15 cellular contexts compared by ENCODE assay signal in the genomic region with DNA sequence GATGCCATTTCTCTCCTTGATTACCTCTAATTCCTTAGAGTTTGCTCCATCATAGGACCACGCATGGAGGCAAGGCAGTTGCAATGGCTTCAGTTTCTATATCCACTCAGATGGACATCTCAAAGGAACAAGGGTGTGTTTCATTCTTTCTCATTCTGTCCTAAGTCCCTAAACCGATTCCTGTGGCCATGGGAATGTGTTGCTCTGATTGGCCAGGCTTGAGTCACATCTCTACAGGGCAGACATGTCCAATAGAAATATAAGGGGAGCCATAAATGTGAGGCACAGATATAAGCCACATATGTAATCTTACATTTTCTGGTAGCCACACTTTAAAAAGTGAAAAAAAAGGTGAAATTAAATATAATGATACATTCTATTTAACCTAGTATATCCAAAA. TPM values are rescaled to one million over a fixed set of nuclear protein-coding genes. Genes with fewer than 3 reads are reported as not detected.
DNase-seq lines count a peak whose midpoint lies in the region; ATAC-seq and TF ChIP-seq lines count a peak whose summit lies in the region.
"Had no signal": no experiment of that assay in that cellular context is flagged by ENCODE, and none has a peak within 500 bp of the region (broad histone marks: within the 10 kb centered on the region; RNA-seq: fewer than 3 reads in every experiment).

No MANE protein-coding gene starts in this region.

- H3K4me1 ChIP-seq in IMR-90 (ENCODE audit: control insufficient read depth, insufficient read depth, low read length) = no peaks in the 10 kb centered on the region
- H3K4me1 ChIP-seq in muscle layer of colon (ENCODE audit: insufficient read depth, low read length) = peaks cover 13% of the 10 kb centered on the region
- no peaks in the 10 kb centered on the region for H3K4me1 ChIP-seq in hepatocyte (ENCODE audit: insufficient read depth)
- H3K4me1 ChIP-seq in mammary epithelial cell (ENCODE audit: insufficient read depth, low read length) = peaks cover 5% of the 10 kb centered on the region
- H3K4me1 ChIP-seq: HAP-1 had no signal

- H3K23ac ChIP-seq in IMR-90 (ENCODE audit: low read depth, low read length) = 0 out of 2 replicates have a peak overlapping the region, but pooled peaks have one; percentile 24

- H3K4me2 ChIP-seq in IMR-90 (ENCODE audit: low read depth, low read length) = no peak overlapping the region
- H3K4me2 ChIP-seq in hepatocyte = no peak overlapping the region
- H3K4me2 ChIP-seq in mammary epithelial cell (ENCODE audit: insufficient read depth, low read depth, low read length) = no peak overlapping the region

- no TSS peak for BruUV-seq in IMR-90 (replicated peaks; lab: Mats Ljungman, UMichigan)
- BruUV-seq in mammary epithelial cell (replicated peaks; lab: Mats Ljungman, UMichigan) = no TSS peak

- in situ Hi-C loops in IMR-90 (cut with MboI; ENCODE audit: low sequenced_read_pairs) = loop anchor here (5.0 to 10.0 kb wide), 2 partner anchors 129 to 412 kb away; partner anchors contain the start of gene CBLL1
- in situ Hi-C loops in mammary epithelial cell (cut with MboI; ENCODE audit: low sequenced_read_pairs in 2 of 2) = loop anchor here (5.0 to 25.0 kb wide), 5 partner anchors 129 to 1087 kb away; partner anchors contain the start of gene CBLL1 (in 2 of the 2)

- H4K8ac ChIP-seq in IMR-90 (ENCODE audit: low read depth in 2 of 2, low read length in 2 of 2) = no peak overlapping the region

- H3K79me2 ChIP-seq in hepatocyte (no peaks in the 10 kb centered on the region), mammary epithelial cell (ENCODE audit: insufficient read depth, low read length) (no peaks in the 10 kb centered on the region)

- no peak overlapping the region for H2AK5ac ChIP-seq in IMR-90 (ENCODE audit: low read depth, low read length)

- TF ChIP-seq CTCF in CD4-positive, alpha-beta T cell (IDR thresholded peaks at IDR 0.05) = no peak
- TF ChIP-seq CTCF in IMR-90 (conservative IDR thresholded peaks at IDR 0.05; ENCODE audit: low read depth, low read length) (no peak), hepatocyte (IDR thresholded peaks at IDR 0.05; ENCODE audit: poor library complexity) (no peak), mammary epithelial cell (conservative IDR thresholded peaks at IDR 0.05 in 1 of 2, IDR thresholded peaks at IDR 0.05 in 1 of 2; ENCODE audit: extremely low read depth in 1 of 2, insufficient read depth in 1 of 2, low read depth in 1 of 2, low read length in 2 of 2) (no peak)

- no peak overlapping the region for H3K56ac ChIP-seq in IMR-90 (ENCODE audit: extremely low read depth, insufficient read depth, low read length)

- H3K27ac Mint-ChIP-seq in CD4-positive, alpha-beta T cell = peak overlapping the region; percentile 73
- H3K27ac Mint-ChIP-seq in activated T-helper 17 cell treated with anti-CD3 and anti-CD28 coated beads, Interleukin-2, amount 50 U/mL, for 72 hours = peak overlapping the region; percentile 57
- H3K27ac Mint-ChIP-seq: IgD-negative memory B cell had no signal

- H3K14ac ChIP-seq in IMR-90 (replicated peaks; ENCODE audit: low read depth, low read length) = no peak overlapping the region

- CTCF ChIA-PET in CD4-positive, alpha-beta T cell (lab: Charles Lee) = interaction anchor here (1.0 to 2.9 kb wide), 4 partner anchors 17 to 411 kb away, joined by 4 to 30 read pairs (median 6); partner anchors contain the start of gene CBLL1
- CTCF ChIA-PET in IMR-90 (lab: Yijun Ruan, JAX) = interaction anchor here (1.2 to 1.3 kb wide), 3 partner anchors 16 to 411 kb away, joined by 4 to 13 read pairs (median 12); partner anchors contain the start of gene CBLL1
- CTCF ChIA-PET in mammary epithelial cell (lab: Charles Lee; ENCODE audit: low non-redundant PET) = interaction anchor here (0.9 to 1.0 kb wide), 2 partner anchors 59 to 131 kb away, joined by 3 to 25 read pairs; partner anchors contain the start of gene CBLL1

- no peak overlapping the region for H2BK5ac ChIP-seq in IMR-90 (ENCODE audit: low read depth, low read length, poor library complexity, severe bottlenecking)

- no peak overlapping the region for H3K27ac ChIP-seq in CD4-positive, alpha-beta T cell (ENCODE audit: low read depth, low read length)
- H3K27ac ChIP-seq in IMR-90 (ENCODE audit: insufficient read depth, low read length) (no peak overlapping the region), muscle layer of colon (ENCODE audit: low read depth, low read length) (peak overlapping the region; percentile 23), hepatocyte (no peak overlapping the region), mammary epithelial cell (ENCODE audit: insufficient read depth, low read depth, low read length) (no peak overlapping the region)
- H3K27ac ChIP-seq: GM23248, SJSA1 had no signal

- H3K18ac ChIP-seq in IMR-90 (ENCODE audit: low read depth, low read length) = no peak overlapping the region

- POLR2A ChIA-PET in CD4-positive, alpha-beta T cell (lab: Charles Lee) = interaction anchor here (0.6 to 8.4 kb wide), 8 partner anchors 10 to 706 kb away, joined by 3 to 152 read pairs (median 8); partner anchors contain the start of genes CBLL1, DLD and HBP1
- POLR2A ChIA-PET in IMR-90 (lab: Charles Lee; ENCODE audit: unreplicated experiment) = no interaction called here

- H3K9me1 ChIP-seq in IMR-90 (ENCODE audit: insufficient read depth, low read length) = no peaks in the 10 kb centered on the region

- no peak overlapping the region for H3K9ac ChIP-seq in IMR-90 (ENCODE audit: low read depth, low read length)
- H3K9ac ChIP-seq in muscle layer of colon (ENCODE audit: low read length) = no peak overlapping the region
- H3K9ac ChIP-seq in mammary epithelial cell (ENCODE audit: insufficient read depth, low read length) = no peak overlapping the region
- H3K9ac ChIP-seq: GM23248 had no signal

- dilution Hi-C loops in IMR-90 (cut with HindIII; ENCODE audit: low sequenced_read_pairs, unreplicated experiment) = no loop called here
- dilution Hi-C loops in mammary epithelial cell (cut with HindIII; ENCODE audit: low sequenced_read_pairs) = no loop called here

- no CpG with 5 or more reads among the region's 2 CpGs for WGBS in IMR-90 (ENCODE audit: extremely low coverage in 2 of 2, insufficient read length in 1 of 2), 2 experiments
- WGBS in hepatocyte (ENCODE audit: low lambda C conversion rate, missing lambda C conversion rate) = 89% methylated on average over 2 of the region's 2 CpGs
- WGBS in mammary epithelial cell (ENCODE audit: low coverage, missing lambda C conversion rate) = 65% methylated on average over 2 of the region's 2 CpGs

- no peak overlapping the region for H4K5ac ChIP-seq in IMR-90 (ENCODE audit: low read depth, low read length)

- H2BK20ac ChIP-seq in IMR-90 (ENCODE audit: low read depth, low read length) = no peak overlapping the region

- no peaks in the 10 kb centered on the region for H3K36me3 Mint-ChIP-seq in CD4-positive, alpha-beta T cell (ENCODE audit: low read depth)
- no peaks in the 10 kb centered on the region for H3K36me3 Mint-ChIP-seq in activated T-helper 17 cell treated with anti-CD3 and anti-CD28 coated beads, Interleukin-2, amount 50 U/mL, for 72 hours (ENCODE audit: low read depth)
- H3K36me3 Mint-ChIP-seq: IgD-negative memory B cell had no signal

- no peak overlapping the region for H3K4ac ChIP-seq in IMR-90 (ENCODE audit: low read depth, low read length)

- no peak overlapping the region for H2BK120ac ChIP-seq in IMR-90 (ENCODE audit: low read depth, low read length)

- no peak for DNase-seq in CD4-positive, alpha-beta T cell
- DNase-seq in IMR-90 = no peak
- DNase-seq in hepatocyte (ENCODE audit: low spot score) = no peak
- no peak for DNase-seq in mammary epithelial cell
- DNase-seq in DMS 273 (lab: John Stamatoyannopoulos, UW; ENCODE audit: unreplicated experiment) = no peak
- no peak for DNase-seq in superior temporal gyrus (ENCODE audit: extremely low spot score)
- DNase-seq: 8988T had no signal

- no peak overlapping the region for H2BK15ac ChIP-seq in IMR-90 (ENCODE audit: low read depth, low read length)

- no peak for TF ChIP-seq POLR2A in IMR-90 (IDR thresholded peaks at IDR 0.05; ENCODE audit: low read depth, low read length)

- peak overlapping the region; percentile 21 for H2AFZ ChIP-seq in IMR-90 (replicated peaks; ENCODE audit: low read length, poor library complexity)
- H2AFZ ChIP-seq in hepatocyte = no peak overlapping the region
- no peak overlapping the region for H2AFZ ChIP-seq in mammary epithelial cell (ENCODE audit: low read depth, low read length)
- H2AFZ ChIP-seq: GM23248 had no signal

- ATAC-seq in CD4-positive, alpha-beta T cell (ENCODE audit: poor library complexity) = no peak
- ATAC-seq in IMR-90 (ENCODE audit: low read depth) = no peak
- no peak for ATAC-seq in activated T-helper 17 cell treated with anti-CD3 and anti-CD28 coated beads, Interleukin-2, amount 50 U/mL, for 72 hours (replicated peaks)

- peak overlapping the region; percentile 55 for H2AK9ac ChIP-seq in IMR-90 (replicated peaks; ENCODE audit: low read depth, low read length, poor library complexity)

- H3K27me3 ChIP-seq in CD4-positive, alpha-beta T cell (ENCODE audit: control insufficient read depth, insufficient read depth, low read length) = no peaks in the 10 kb centered on the region
- H3K27me3 ChIP-seq in IMR-90 (ENCODE audit: control insufficient read depth, insufficient read depth, low read length) = peaks cover 15% of the 10 kb centered on the region
- no peaks in the 10 kb centered on the region for H3K27me3 ChIP-seq in muscle layer of colon (ENCODE audit: control insufficient read depth in 1 of 2, insufficient read depth in 2 of 2, low read length in 2 of 2)
- H3K27me3 ChIP-seq in hepatocyte = peaks cover 4% of the 10 kb centered on the region
- H3K27me3 ChIP-seq in mammary epithelial cell (ENCODE audit: insufficient read depth, low read length) = no peaks in the 10 kb centered on the region
- H3K27me3 ChIP-seq: BLaER1 treated with 17β-estradiol and CSF1 and Interleukin-3, amounts not matched to agents 10 nM and 100 nM; SJSA1 had no signal

- no peaks in the 10 kb centered on the region for H3K9me3 Mint-ChIP-seq in CD4-positive, alpha-beta T cell
- H3K9me3 Mint-ChIP-seq in activated T-helper 17 cell treated with anti-CD3 and anti-CD28 coated beads, Interleukin-2, amount 50 U/mL, for 72 hours = no peaks in the 10 kb centered on the region
- H3K9me3 Mint-ChIP-seq: IgD-negative memory B cell had no signal

- intact Hi-C loops in CD4-positive, alpha-beta T cell (cut with DNase I, micrococcal nuclease) = loop anchor here (1.0 to 10.0 kb wide), 4 partner anchors 130 to 1009 kb away; partner anchors contain the start of genes CBLL1 (in 1 of the 2) and PIK3CG (in 1 of the 2)
- intact Hi-C loops in IMR-90 (cut with micrococcal nuclease) = loop anchor here (1.0 to 10.0 kb wide), 3 partner anchors 131 to 669 kb away; no protein-coding TSS in a partner anchor
- intact Hi-C loops in mammary epithelial cell (cut with micrococcal nuclease) = loop anchor here (1.0 to 10.0 kb wide), 5 partner anchors 131 to 727 kb away; partner anchors contain the start of gene BCAP29

- H3K9me3 ChIP-seq in CD4-positive, alpha-beta T cell (ENCODE audit: control insufficient read depth, low read length) = no peaks in the 10 kb centered on the region
- H3K9me3 ChIP-seq in IMR-90 (ENCODE audit: control insufficient read depth, insufficient read depth, low read length) = no peaks in the 10 kb centered on the region
- H3K9me3 ChIP-seq in muscle layer of colon (ENCODE audit: low read length) = no peaks in the 10 kb centered on the region
- H3K9me3 ChIP-seq in hepatocyte (ENCODE audit: low read depth) = no peaks in the 10 kb centered on the region
- no peaks in the 10 kb centered on the region for H3K9me3 ChIP-seq in mammary epithelial cell (replicated peaks; ENCODE audit: insufficient read depth, low read length)
- H3K9me3 ChIP-seq: BLaER1 treated with 17β-estradiol and CSF1 and Interleukin-3, amounts not matched to agents 10 nM and 100 nM; HAP-1; SJSA1 had no signal

- H4K20me1 ChIP-seq in IMR-90 (ENCODE audit: insufficient read depth, low read length) (no peaks in the 10 kb centered on the region), hepatocyte (ENCODE audit: insufficient read depth, poor library complexity, severe bottlenecking) (no peaks in the 10 kb centered on the region), mammary epithelial cell (ENCODE audit: insufficient read depth, low read length) (no peaks in the 10 kb centered on the region)
- H4K20me1 ChIP-seq: BLaER1 treated with 17β-estradiol and CSF1 and Interleukin-3, amounts not matched to agents 10 nM and 100 nM had no signal

- no peaks in the 10 kb centered on the region for H3K79me1 ChIP-seq in IMR-90 (ENCODE audit: low read depth in 1 of 2, low read length in 2 of 2)

- H3K9me2 ChIP-seq in hepatocyte (replicated peaks; ENCODE audit: insufficient read depth) = no peaks in the 10 kb centered on the region

- H3K36me3 ChIP-seq in IMR-90 (ENCODE audit: control insufficient read depth, insufficient read depth, low read length) (no peaks in the 10 kb centered on the region), muscle layer of colon (ENCODE audit: insufficient read depth, low read length) (no peaks in the 10 kb centered on the region), hepatocyte (replicated peaks; ENCODE audit: insufficient read depth, low read depth) (no peaks in the 10 kb centered on the region), mammary epithelial cell (ENCODE audit: insufficient read depth, low read length) (no peaks in the 10 kb centered on the region)
- H3K36me3 ChIP-seq: BLaER1 treated with 17β-estradiol and CSF1 and Interleukin-3, amounts not matched to agents 10 nM and 100 nM; HAP-1; SJSA1 had no signal

- no peak overlapping the region for H3K4me3 Mint-ChIP-seq in CD4-positive, alpha-beta T cell
- H3K4me3 Mint-ChIP-seq in activated T-helper 17 cell treated with anti-CD3 and anti-CD28 coated beads, Interleukin-2, amount 50 U/mL, for 72 hours = no peak overlapping the region
- H3K4me3 Mint-ChIP-seq: IgD-negative memory B cell had no signal

- no peaks in the 10 kb centered on the region for H3K27me3 Mint-ChIP-seq in CD4-positive, alpha-beta T cell
- H3K27me3 Mint-ChIP-seq in activated T-helper 17 cell treated with anti-CD3 and anti-CD28 coated beads, Interleukin-2, amount 50 U/mL, for 72 hours = no peaks in the 10 kb centered on the region

- no peak for TF ChIP-seq RAD21 in IMR-90 (IDR thresholded peaks at IDR 0.05; ENCODE audit: low read length)

- no peak overlapping the region for H4K91ac ChIP-seq in IMR-90 (ENCODE audit: insufficient read depth, low read depth, low read length)

- peaks cover 63% of the 10 kb centered on the region for H3K4me1 Mint-ChIP-seq in CD4-positive, alpha-beta T cell (ENCODE audit: low read depth)
- H3K4me1 Mint-ChIP-seq in activated T-helper 17 cell treated with anti-CD3 and anti-CD28 coated beads, Interleukin-2, amount 50 U/mL, for 72 hours = peaks cover 13% of the 10 kb centered on the region
- H3K4me1 Mint-ChIP-seq: IgD-negative memory B cell had no signal

- H3K4me3 ChIP-seq in IMR-90 (ENCODE audit: insufficient read depth, low read depth, low read length) (no peak overlapping the region), muscle layer of colon (ENCODE audit: low read depth in 1 of 2, low read length in 2 of 2) (no peak overlapping the region), hepatocyte (no peak overlapping the region), mammary epithelial cell (replicated peaks in 1 of 3; ENCODE audit: insufficient read depth in 1 of 3, low read depth in 2 of 3, low read length in 3 of 3) (no peak overlapping the region)
- H3K4me3 ChIP-seq: BLaER1 treated with 17β-estradiol and CSF1 and Interleukin-3, amounts not matched to agents 10 nM and 100 nM; GM12878; GM23248; HAP-1; SJSA1 had no signal

RNA-seq across cellular contexts. Expression of gene DLD, which starts 16.9 kb away (rescaled TPM):
- total RNA-seq in CD4-positive, alpha-beta T cell = 10 to 100 TPM; 74.3 to 74.9 TPM
- 120 and 361 TPM in 2 replicates for total RNA-seq in IMR-90 (2012; rRNA removed)
- polyA plus RNA-seq in IMR-90 (2012; rRNA removed) = 86.2 and 121 TPM in 2 replicates
- 30.6 and 73.6 TPM in 2 replicates for polyA plus RNA-seq in IMR-90 (2012; cell fraction: cytosol; rRNA removed)
- polyA plus RNA-seq in IMR-90 (2012; cell fraction: nucleus; rRNA removed; ENCODE audit: low replicate concordance) = 15.8 and 90.9 TPM in 2 replicates
- 100 to 1,000 TPM in 1 of 2 donors, 10 to 100 TPM in 1; 75.3 to 112 TPM for total RNA-seq in activated T-helper 17 cell treated with anti-CD3 and anti-CD28 coated beads, Interleukin-2, amount 50 U/mL, for 72 hours
- total RNA-seq in hepatocyte = 125 and 129 TPM in 2 replicates
- 84.9 and 96.0 TPM in 2 replicates for polyA plus RNA-seq in hepatocyte
- total RNA-seq in mammary epithelial cell = 10 to 100 TPM; 52.7 to 89.8 TPM
- polyA plus RNA-seq in mammary epithelial cell = 118 TPM
- polyA minus RNA-seq in mammary epithelial cell = 60.8 TPM
